In the genomic region with DNA sequence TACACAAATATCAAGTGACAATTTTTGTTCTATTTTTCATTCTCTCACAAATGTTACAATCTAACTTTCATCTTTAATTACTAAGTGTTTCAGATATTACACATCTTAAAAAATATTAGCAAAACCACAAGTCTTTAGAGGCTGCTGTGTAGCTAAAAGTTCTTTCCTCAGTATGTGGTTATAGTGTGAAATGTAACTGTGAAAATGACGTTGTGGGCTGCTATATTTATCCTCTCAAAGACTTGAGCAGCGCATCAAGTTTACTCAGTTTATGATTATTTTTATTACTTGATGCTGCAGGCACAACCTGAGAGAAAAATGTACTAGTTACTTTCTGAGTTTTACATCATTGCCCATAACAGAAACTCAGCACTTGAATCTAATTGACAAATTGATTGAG, we compare ENCODE assay signal across 31 cellular contexts.
"Had no signal": no experiment of that assay in that cellular context is flagged by ENCODE, and none has a peak within 500 bp of the region (broad histone marks: within the 10 kb centered on the region; RNA-seq: fewer than 3 reads in every experiment).

No MANE protein-coding gene starts in this region.

- H3K4me2 ChIP-seq: PC-9 had no signal

- H2AFZ ChIP-seq: PC-9 had no signal

- FAIRE-seq: TTC549 had no signal

- H3K27ac Mint-ChIP-seq: activated CD4-positive, alpha-beta T cell treated with anti-CD3 and anti-CD28 coated beads, Interleukin-2, amount 10 ng/mL, durations not matched to agents 24 days and 14 days; activated CD8-positive, alpha-beta T cell treated with anti-CD3 and anti-CD28 coated beads for 36 hours; activated naive CD4-positive, alpha-beta T cell treated with anti-CD3 and anti-CD28 coated beads, Interleukin-2, amount 50 U/mL, for 24 hours; activated naive CD8-positive, alpha-beta T cell treated with anti-CD3 and anti-CD28 coated beads, Interleukin-2, amount 10 ng/mL, durations not matched to agents 7 days and 5 days; activated T-helper 2 cell treated with anti-CD3 and anti-CD28 coated beads, Interferon-gamma antibody, Interleukin-2, Interleukin-4, amounts not matched to agents 10 μg/mL and 5 μg/mL and 100 μg/mL, durations not matched to agents 14 hours and 24 hours and 36 hours; T-helper 1 cell treated with Interleukin-12 subunit alpha and Interleukin-12 subunit beta and Interleukin-4 antibody, amounts not matched to agents 30 μg/mL and 1 μg/mL, for 36 hours; T-helper 2 cell treated with Interferon-gamma antibody and Interleukin-4, amounts not matched to agents 5 μg/mL and 100 μg/mL, for 36 hours had no signal

- H3K4me3 ChIP-seq: ascending aorta, body of pancreas, breast epithelium, PC-9, SK-N-MC had no signal

- H3K27me3 Mint-ChIP-seq: activated CD4-positive, alpha-beta T cell treated with anti-CD3 and anti-CD28 coated beads, Interleukin-2, amount 10 ng/mL, durations not matched to agents 24 days and 14 days; activated CD8-positive, alpha-beta T cell treated with anti-CD3 and anti-CD28 coated beads for 36 hours; activated naive CD4-positive, alpha-beta T cell treated with anti-CD3 and anti-CD28 coated beads, Interleukin-2, amount 50 U/mL, for 24 hours; activated naive CD8-positive, alpha-beta T cell treated with anti-CD3 and anti-CD28 coated beads, Interleukin-2, amount 10 ng/mL, durations not matched to agents 7 days and 5 days had no signal

- H3K9me3 ChIP-seq: ascending aorta, body of pancreas had no signal

- DNase-seq: activated CD4-positive, alpha-beta T cell treated with anti-CD3 and anti-CD28 coated beads, Interleukin-2, amount 10 ng/mL, durations not matched to agents 24 days and 14 days; activated CD4-positive, alpha-beta T cell treated with anti-CD3 and anti-CD28 coated beads, Interleukin-2, amount 50 U/mL, for 4 hours; activated CD8-positive, alpha-beta T cell treated with anti-CD3 and anti-CD28 coated beads for 36 hours; activated gamma-delta T cell; activated naive CD4-positive, alpha-beta T cell treated with Interleukin-2 at 50 U/mL for 16 hours; activated naive CD8-positive, alpha-beta T cell treated with anti-CD3 and anti-CD28 coated beads, Interleukin-2, amount 10 ng/mL, durations not matched to agents 7 days and 5 days; activated T-cell treated with anti-CD3 and anti-CD28 coated beads, Interleukin-2, amount 50 U/mL, for 1 hour; amygdala; body of pancreas; cerebellar nuclear complex; Kasumi-1; NCI-H1092 treated with DMSO at 0.1 percent for 48 hours; NCI-H1417; NCI-H146; NCI-H187; NCI-H2029 treated with DMSO at 0.1 percent for 48 hours; NCI-H2107; NCI-H2171; NCI-H510A; NCI-H526; NCI-H748 treated with DMSO at 0.1 percent for 48 hours; PC-9; Right ventricle myocardium superior had no signal

- H3K4me1 ChIP-seq: ascending aorta, body of pancreas, breast epithelium had no signal

- H3K9me3 Mint-ChIP-seq: activated CD4-positive, alpha-beta T cell treated with anti-CD3 and anti-CD28 coated beads, Interleukin-2, amount 10 ng/mL, durations not matched to agents 24 days and 14 days; activated naive CD4-positive, alpha-beta T cell treated with anti-CD3 and anti-CD28 coated beads, Interleukin-2, amount 50 U/mL, for 24 hours had no signal

- H3K36me3 ChIP-seq: ascending aorta had no signal

- H3K27me3 ChIP-seq: ascending aorta, body of pancreas, breast epithelium had no signal

- ATAC-seq: activated CD8-positive, alpha-beta T cell treated with anti-CD3 and anti-CD28 coated beads for 36 hours; body of pancreas had no signal

- H3K36me3 Mint-ChIP-seq: activated naive CD4-positive, alpha-beta T cell treated with anti-CD3 and anti-CD28 coated beads, Interleukin-2, amount 50 U/mL, for 24 hours; activated naive CD8-positive, alpha-beta T cell treated with anti-CD3 and anti-CD28 coated beads, Interleukin-2, amount 10 ng/mL, durations not matched to agents 7 days and 5 days had no signal

- H3K27ac ChIP-seq: ascending aorta, body of pancreas, breast epithelium, PC-9, SK-N-MC had no signal

- H3K4me1 Mint-ChIP-seq: activated CD4-positive, alpha-beta T cell treated with anti-CD3 and anti-CD28 coated beads, Interleukin-2, amount 10 ng/mL, durations not matched to agents 24 days and 14 days; activated naive CD4-positive, alpha-beta T cell treated with anti-CD3 and anti-CD28 coated beads, Interleukin-2, amount 50 U/mL, for 24 hours; activated naive CD8-positive, alpha-beta T cell treated with anti-CD3 and anti-CD28 coated beads, Interleukin-2, amount 10 ng/mL, durations not matched to agents 7 days and 5 days had no signal

- H3K4me3 Mint-ChIP-seq: activated CD4-positive, alpha-beta T cell treated with anti-CD3 and anti-CD28 coated beads, Interleukin-2, amount 10 ng/mL, durations not matched to agents 24 days and 14 days; activated CD8-positive, alpha-beta T cell treated with anti-CD3 and anti-CD28 coated beads for 36 hours; activated naive CD4-positive, alpha-beta T cell treated with anti-CD3 and anti-CD28 coated beads, Interleukin-2, amount 50 U/mL, for 24 hours; activated naive CD8-positive, alpha-beta T cell treated with anti-CD3 and anti-CD28 coated beads, Interleukin-2, amount 10 ng/mL, durations not matched to agents 7 days and 5 days; T-helper 1 cell treated with Interleukin-12 subunit alpha and Interleukin-12 subunit beta and Interleukin-4 antibody, amounts not matched to agents 30 μg/mL and 1 μg/mL, for 36 hours; T-helper 2 cell treated with Interferon-gamma antibody and Interleukin-4, amounts not matched to agents 5 μg/mL and 100 μg/mL, for 36 hours had no signal
